12 cellular contexts compared by ENCODE assay signal in genomic region chr1:167489581-167490340, GRCh38.
DNase-seq lines count a peak whose midpoint lies in the region; ATAC-seq and FAIRE-seq lines count a peak whose summit lies in the region.
"Had no signal": no experiment of that assay in that cellular context is flagged by ENCODE, and none has a peak within 500 bp of the region (broad histone marks: within the 10 kb centered on the region; RNA-seq: fewer than 3 reads in every experiment).

No MANE protein-coding gene starts in this region.

- ATAC-seq in HG03342 (IDR thresholded peaks at IDR 0.05; ENCODE audit: unreplicated experiment), result no peak

- DNase-seq in NCI-H128 (lab: John Stamatoyannopoulos, UW; ENCODE audit: unreplicated experiment) (peak; percentile 36), ecto neural progenitor cell (ENCODE audit: low spot score) (peak; percentile 88), dedifferentiated amniotic fluid mesenchymal stem cell (ENCODE audit: extremely low spot score) (no peak), NCI-H146 (lab: John Stamatoyannopoulos, UW) (no peak), GM19239 (ENCODE audit: insufficient read length, low spot score) (no peak)
- DNase-seq in activated CD4-positive, alpha-beta T cell treated with anti-CD3 and anti-CD28 coated beads, Interleukin-2, amount 50 U/mL, for 48 hours, result peak; percentile 56 to 69
- DNase-seq in stimulated activated CD4-positive, alpha-beta T cell treated with anti-CD3 and anti-CD28 coated beads, Interleukin-2, amount 100 ng/mL, for 24 hours, result peak; percentile 56 to 58
- DNase-seq: brain microvascular endothelial cell, GOT3, sigmoid colon, T1000 had no signal

- no peak for FAIRE-seq in GM19239 (lab: Jason Lieb, UNC)

Comparison
In these comparisons a context has a peak if more than half of its experiments do, and no peak if none do; other contexts are left out.
1. DNase-seq: peak in NCI-H128 (single experiment), activated CD4-positive, alpha-beta T cell treated with anti-CD3 and anti-CD28 coated beads, Interleukin-2, amount 50 U/mL, for 48 hours (2 of 2), ecto neural progenitor cell (single experiment) and stimulated activated CD4-positive, alpha-beta T cell treated with anti-CD3 and anti-CD28 coated beads, Interleukin-2, amount 100 ng/mL, for 24 hours (2 of 2); none in dedifferentiated amniotic fluid mesenchymal stem cell (single experiment), NCI-H146 (single experiment) and GM19239 (single experiment).